Comparison of ENCODE assay signal across 2 cellular contexts in the genomic region with DNA sequence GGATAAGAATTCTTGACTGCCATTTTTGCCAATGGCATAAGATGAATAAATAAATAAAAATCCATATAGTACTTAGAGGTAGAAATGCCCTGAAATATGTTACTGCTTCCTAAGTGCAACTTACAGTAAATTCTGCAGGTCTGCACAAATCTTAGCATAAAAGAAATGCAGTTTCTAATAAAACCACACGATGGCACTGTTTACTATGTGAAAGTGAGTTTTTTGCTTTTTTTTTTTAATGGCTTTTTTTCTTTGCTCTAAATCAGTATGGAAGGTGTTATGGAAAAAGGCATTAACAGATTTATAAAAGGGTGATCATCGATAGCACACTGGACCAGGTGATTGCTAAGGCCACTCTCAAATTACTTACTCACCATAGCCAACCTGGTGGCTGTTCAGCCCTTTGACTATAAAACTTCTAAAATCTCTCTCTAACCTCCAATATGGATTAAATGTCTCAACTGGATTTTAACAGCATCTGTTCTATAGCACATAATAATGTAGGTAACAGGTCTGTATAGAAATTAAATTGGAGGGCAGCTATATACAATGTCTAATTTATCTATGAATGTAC.
A peak's percentile ranks its signal among the peaks of the same experiment; 100 is the strongest.
TF ChIP-seq lines count a peak whose summit lies in the region.

No MANE protein-coding gene starts in this region.

TF ChIP-seq in K562, 482 proteins besides CTCF, POLR2A, EP300 and RAD21:
- TF ChIP-seq ZNF316 (IDR thresholded peaks at IDR 0.05): 0 out of 2 replicates have a peak, but pooled peaks have one; percentile 10
- TF ChIP-seq, protein P1, sequence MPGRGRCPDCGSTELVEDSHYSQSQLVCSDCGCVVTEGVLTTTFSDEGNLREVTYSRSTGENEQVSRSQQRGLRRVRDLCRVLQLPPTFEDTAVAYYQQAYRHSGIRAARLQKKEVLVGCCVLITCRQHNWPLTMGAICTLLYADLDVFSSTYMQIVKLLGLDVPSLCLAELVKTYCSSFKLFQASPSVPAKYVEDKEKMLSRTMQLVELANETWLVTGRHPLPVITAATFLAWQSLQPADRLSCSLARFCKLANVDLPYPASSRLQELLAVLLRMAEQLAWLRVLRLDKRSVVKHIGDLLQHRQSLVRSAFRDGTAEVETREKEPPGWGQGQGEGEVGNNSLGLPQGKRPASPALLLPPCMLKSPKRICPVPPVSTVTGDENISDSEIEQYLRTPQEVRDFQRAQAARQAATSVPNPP (IDR thresholded peaks at IDR 0.05; ENCODE audit: borderline replicate concordance, insufficient read depth, insufficient read length): no peak
- peak; percentile 96 for TF ChIP-seq ZNF384 (IDR thresholded peaks at IDR 0.05; ENCODE audit: low read depth, low read length)
- TF ChIP-seq ZFP30 (CRISPR knock-in tag; IDR thresholded peaks at IDR 0.05; ENCODE audit: borderline replicate concordance): no peak
- no peak for TF ChIP-seq ZFX (CRISPR knock-in tag; IDR thresholded peaks at IDR 0.05)
- TF ChIP-seq, protein P2, sequence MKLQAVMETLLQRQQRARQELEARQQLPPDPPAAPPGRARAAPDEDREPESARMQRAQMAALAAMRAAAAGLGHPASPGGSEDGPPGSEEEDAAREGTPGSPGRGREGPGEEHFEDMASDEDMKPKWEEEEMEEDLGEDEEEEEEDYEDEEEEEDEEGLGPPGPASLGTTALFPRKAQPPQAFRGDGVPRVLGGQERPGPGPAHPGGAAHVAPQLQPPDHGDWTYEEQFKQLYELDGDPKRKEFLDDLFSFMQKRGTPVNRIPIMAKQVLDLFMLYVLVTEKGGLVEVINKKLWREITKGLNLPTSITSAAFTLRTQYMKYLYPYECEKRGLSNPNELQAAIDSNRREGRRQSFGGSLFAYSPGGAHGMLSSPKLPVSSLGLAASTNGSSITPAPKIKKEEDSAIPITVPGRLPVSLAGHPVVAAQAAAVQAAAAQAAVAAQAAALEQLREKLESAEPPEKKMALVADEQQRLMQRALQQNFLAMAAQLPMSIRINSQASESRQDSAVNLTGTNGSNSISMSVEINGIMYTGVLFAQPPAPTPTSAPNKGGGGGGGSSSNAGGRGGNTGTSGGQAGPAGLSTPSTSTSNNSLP (IDR thresholded peaks at IDR 0.05; ENCODE audit: borderline replicate concordance, low read depth, low read length): peak; percentile 100

TF ChIP-seq in HepG2, 621 proteins besides CTCF, POLR2A, EP300 and RAD21:
- TF ChIP-seq NRL (CRISPR knock-in tag; IDR thresholded peaks at IDR 0.05; ENCODE audit: borderline replicate concordance) (no peak), CC2D1A (CRISPR knock-in tag; IDR thresholded peaks at IDR 0.05) (no peak), ATF7 (IDR thresholded peaks at IDR 0.05) (no peak), ATF7 (CRISPR knock-in tag; IDR thresholded peaks at IDR 0.05) (no peak), ZNF563 (CRISPR knock-in tag; IDR thresholded peaks at IDR 0.05) (no peak), KDM4B (CRISPR knock-in tag; IDR thresholded peaks at IDR 0.05) (no peak), STAG1 (CRISPR knock-in tag; IDR thresholded peaks at IDR 0.05) (peak; percentile 64), SMC3 (IDR thresholded peaks at IDR 0.05; ENCODE audit: low read length) (peak; percentile 62), MAFK (conservative IDR thresholded peaks at IDR 0.05 in 1 of 2, IDR thresholded peaks at IDR 0.05 in 1 of 2; ENCODE audit: low read length in 2 of 2) (peak in 1 of 2 experiments; percentile 8; a peak in 1 of 4 replicates)
- TF ChIP-seq, protein P3, sequence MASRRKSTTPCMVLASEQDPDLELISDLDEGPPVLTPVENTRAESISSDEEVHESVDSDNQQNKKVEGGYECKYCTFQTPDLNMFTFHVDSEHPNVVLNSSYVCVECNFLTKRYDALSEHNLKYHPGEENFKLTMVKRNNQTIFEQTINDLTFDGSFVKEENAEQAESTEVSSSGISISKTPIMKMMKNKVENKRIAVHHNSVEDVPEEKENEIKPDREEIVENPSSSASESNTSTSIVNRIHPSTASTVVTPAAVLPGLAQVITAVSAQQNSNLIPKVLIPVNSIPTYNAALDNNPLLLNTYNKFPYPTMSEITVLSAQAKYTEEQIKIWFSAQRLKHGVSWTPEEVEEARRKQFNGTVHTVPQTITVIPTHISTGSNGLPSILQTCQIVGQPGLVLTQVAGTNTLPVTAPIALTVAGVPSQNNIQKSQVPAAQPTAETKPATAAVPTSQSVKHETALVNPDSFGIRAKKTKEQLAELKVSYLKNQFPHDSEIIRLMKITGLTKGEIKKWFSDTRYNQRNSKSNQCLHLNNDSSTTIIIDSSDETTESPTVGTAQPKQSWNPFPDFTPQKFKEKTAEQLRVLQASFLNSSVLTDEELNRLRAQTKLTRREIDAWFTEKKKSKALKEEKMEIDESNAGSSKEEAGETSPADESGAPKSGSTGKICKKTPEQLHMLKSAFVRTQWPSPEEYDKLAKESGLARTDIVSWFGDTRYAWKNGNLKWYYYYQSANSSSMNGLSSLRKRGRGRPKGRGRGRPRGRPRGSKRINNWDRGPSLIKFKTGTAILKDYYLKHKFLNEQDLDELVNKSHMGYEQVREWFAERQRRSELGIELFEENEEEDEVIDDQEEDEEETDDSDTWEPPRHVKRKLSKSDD (CRISPR knock-in tag; IDR thresholded peaks at IDR 0.05; ENCODE audit: low read depth): no peak
- TF ChIP-seq, protein P4, sequence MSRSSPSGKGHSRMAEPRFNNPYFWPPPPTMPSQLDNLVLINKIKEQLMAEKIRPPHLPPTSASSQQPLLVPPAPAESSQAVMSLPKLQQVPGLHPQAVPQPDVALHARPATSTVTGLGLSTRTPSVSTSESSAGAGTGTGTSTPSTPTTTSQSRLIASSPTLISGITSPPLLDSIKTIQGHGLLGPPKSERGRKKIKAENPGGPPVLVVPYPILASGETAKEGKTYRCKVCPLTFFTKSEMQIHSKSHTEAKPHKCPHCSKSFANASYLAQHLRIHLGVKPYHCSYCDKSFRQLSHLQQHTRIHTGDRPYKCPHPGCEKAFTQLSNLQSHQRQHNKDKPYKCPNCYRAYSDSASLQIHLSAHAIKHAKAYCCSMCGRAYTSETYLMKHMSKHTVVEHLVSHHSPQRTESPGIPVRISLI (CRISPR knock-in tag; IDR thresholded peaks at IDR 0.05; ENCODE audit: borderline replicate concordance): peak; percentile 92
- TF ChIP-seq, protein P5, sequence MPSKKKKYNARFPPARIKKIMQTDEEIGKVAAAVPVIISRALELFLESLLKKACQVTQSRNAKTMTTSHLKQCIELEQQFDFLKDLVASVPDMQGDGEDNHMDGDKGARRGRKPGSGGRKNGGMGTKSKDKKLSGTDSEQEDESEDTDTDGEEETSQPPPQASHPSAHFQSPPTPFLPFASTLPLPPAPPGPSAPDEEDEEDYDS (CRISPR knock-in tag; IDR thresholded peaks at IDR 0.05): no peak
- TF ChIP-seq, protein P6, sequence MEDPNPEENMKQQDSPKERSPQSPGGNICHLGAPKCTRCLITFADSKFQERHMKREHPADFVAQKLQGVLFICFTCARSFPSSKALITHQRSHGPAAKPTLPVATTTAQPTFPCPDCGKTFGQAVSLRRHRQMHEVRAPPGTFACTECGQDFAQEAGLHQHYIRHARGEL (CRISPR knock-in tag; IDR thresholded peaks at IDR 0.05): no peak
- TF ChIP-seq, protein P2 (IDR thresholded peaks at IDR 0.05; ENCODE audit: low read depth, low read length): peak; percentile 99
